Comparison of ENCODE assay signal across 19 cellular contexts in genomic region chr14:104898870-104899510, GRCh38. TPM values are rescaled to one million over a fixed set of nuclear protein-coding genes. Genes with fewer than 3 reads are reported as not detected.
DNase-seq lines count a peak whose midpoint lies in the region; ATAC-seq and TF ChIP-seq lines count a peak whose summit lies in the region.
"Had no signal": no experiment of that assay in that cellular context is flagged by ENCODE, and none has a peak within 500 bp of the region (broad histone marks: within the 10 kb centered on the region; RNA-seq: fewer than 3 reads in every experiment).

No MANE protein-coding gene starts in this region.

- H3K9me3 Mint-ChIP-seq in H9 (no peaks in the 10 kb centered on the region), nephron progenitor cell (peaks cover 10% of the 10 kb centered on the region)
- H3K9me3 Mint-ChIP-seq: CD8-positive, alpha-beta T cell had no signal

- H3K36me3 Mint-ChIP-seq in H9 (ENCODE audit: insufficient read depth in 1 of 3, low read depth in 3 of 3) = no peaks in the 10 kb centered on the region
- H3K36me3 Mint-ChIP-seq in nephron progenitor cell (ENCODE audit: low read depth) = no peaks in the 10 kb centered on the region
- H3K36me3 Mint-ChIP-seq: CD8-positive, alpha-beta T cell had no signal

- CTCF ChIA-PET in A673 (lab: Charles Lee) = interaction anchor here (0.6 kb wide), 1 partner anchor 472 kb away, joined by 5 read pairs; no protein-coding TSS in a partner anchor

- H4K91ac ChIP-seq in H9 (ENCODE audit: insufficient read length, low read depth, low read length) = no peak overlapping the region

- no peak overlapping the region for H2AK5ac ChIP-seq in H9 (ENCODE audit: insufficient read length, low read length)

- no peak overlapping the region for H4K5ac ChIP-seq in H9 (ENCODE audit: insufficient read length, low read depth, low read length)

- H3K27ac ChIP-seq in A673 (ENCODE audit: low read depth, low read length, poor library complexity, severe bottlenecking) (no peak overlapping the region), H9 (ENCODE audit: insufficient read length, low read depth, low read length) (no peak overlapping the region)

- no peaks in the 10 kb centered on the region for H3K36me3 ChIP-seq in A673 (ENCODE audit: insufficient read depth, low read length, poor library complexity, severe bottlenecking)
- H3K36me3 ChIP-seq: BE2C, MG63 had no signal

- WGBS in H9 (ENCODE audit: extremely low coverage, insufficient read length, low lambda C conversion rate) = no CpG with 5 or more reads among the region's 24 CpGs

- no peaks in the 10 kb centered on the region for H3K9me3 ChIP-seq in A673 (ENCODE audit: low read depth, low read length, poor library complexity, severe bottlenecking)
- no peaks in the 10 kb centered on the region for H3K9me3 ChIP-seq in H9 (ENCODE audit: control insufficient read depth, low read depth, low read length)
- H3K9me3 ChIP-seq: BE2C had no signal

- no peaks in the 10 kb centered on the region for H3K79me2 ChIP-seq in H9 (ENCODE audit: insufficient read depth, low read length)

- no peak overlapping the region for H3K4me3 Mint-ChIP-seq in H9
- no peak overlapping the region for H3K4me3 Mint-ChIP-seq in nephron progenitor cell
- H3K4me3 Mint-ChIP-seq: CD8-positive, alpha-beta T cell had no signal

- no peak overlapping the region for H2BK12ac ChIP-seq in H9 (ENCODE audit: insufficient read length, low read depth, low read length)

- TF ChIP-seq CTCF in A673 (conservative IDR thresholded peaks at IDR 0.05; ENCODE audit: low read depth, low read length) (no peak), H9 (conservative IDR thresholded peaks at IDR 0.05) (no peak), fibroblast of mammary gland (conservative IDR thresholded peaks at IDR 0.05; ENCODE audit: control insufficient read depth, insufficient read depth, low read depth, low read length) (no peak), nephron progenitor cell (IDR thresholded peaks at IDR 0.05) (no peak)

- no TSS peak for BruUV-seq in A673 (replicated peaks; lab: Mats Ljungman, UMichigan)

- peaks cover 0 to 4% of the 10 kb centered on the region in 2 experiments; a peak in 1 of 4 replicates for H3K4me1 Mint-ChIP-seq in H9
- peaks cover 13% of the 10 kb centered on the region for H3K4me1 Mint-ChIP-seq in nephron progenitor cell

- no peak overlapping the region for H4K8ac ChIP-seq in H9 (replicated peaks; ENCODE audit: insufficient read length, low read depth, low read length)

- H2BK120ac ChIP-seq in H9 (ENCODE audit: low read depth, low read length, poor library complexity, severe bottlenecking) = no peak overlapping the region

- H3K56ac ChIP-seq in H9 (ENCODE audit: insufficient read length, low read depth, low read length) = no peak overlapping the region

- H3K79me1 ChIP-seq in H9 (ENCODE audit: insufficient read depth, low read depth, low read length, poor library complexity, severe bottlenecking) = no peaks in the 10 kb centered on the region

- H3K4me1 ChIP-seq in A673 (ENCODE audit: insufficient read depth, low read length, poor library complexity, severe bottlenecking) (no peaks in the 10 kb centered on the region), H9 (ENCODE audit: insufficient read depth, low read length) (no peaks in the 10 kb centered on the region)

- intact Hi-C loops in A673 (cut with micrococcal nuclease; ENCODE audit: unreplicated experiment) = no loop called here

- peaks cover 41% of the 10 kb centered on the region for H3K27me3 Mint-ChIP-seq in H9 (ENCODE audit: low read depth)
- peaks cover 45% of the 10 kb centered on the region for H3K27me3 Mint-ChIP-seq in nephron progenitor cell (ENCODE audit: low read depth, poor library complexity)

- no peak overlapping the region for H2BK5ac ChIP-seq in H9 (ENCODE audit: insufficient read length, low read length)

- H3K14ac ChIP-seq in H9 (ENCODE audit: insufficient read depth, low read length) = no peak overlapping the region

- no peaks in the 10 kb centered on the region for H4K20me1 ChIP-seq in H9 (ENCODE audit: control insufficient read depth, insufficient read depth, insufficient read length)

- no peak overlapping the region for H2BK20ac ChIP-seq in H9 (ENCODE audit: low read depth, low read length, poor library complexity, severe bottlenecking)

- POLR2A ChIA-PET in A673 (lab: Charles Lee; ENCODE audit: low non-redundant PET) = no interaction called here

- no peaks in the 10 kb centered on the region for H3K27me3 ChIP-seq in A673 (replicated peaks; ENCODE audit: insufficient read depth, low read depth, low read length, poor library complexity)
- H3K27me3 ChIP-seq in H9 (ENCODE audit: insufficient read depth, low read length) = no peaks in the 10 kb centered on the region
- H3K27me3 ChIP-seq: MG63 had no signal

- H3K23me2 ChIP-seq in H9 (ENCODE audit: insufficient read length, low read depth, low read length, poor library complexity, severe bottlenecking) = no peaks in the 10 kb centered on the region

- H3K27ac Mint-ChIP-seq in H9 = no peak overlapping the region
- H3K27ac Mint-ChIP-seq in nephron progenitor cell = no peak overlapping the region
- H3K27ac Mint-ChIP-seq: CD8-positive, alpha-beta T cell had no signal

- H3T11ph ChIP-seq in H9 (ENCODE audit: low read length) = no peak overlapping the region

- no peak overlapping the region for H3K4ac ChIP-seq in H9 (ENCODE audit: low read depth, low read length)

- H2AFZ ChIP-seq in H9 (ENCODE audit: low read length) = no peak overlapping the region

- ATAC-seq in GM21526 (IDR thresholded peaks at IDR 0.05; ENCODE audit: low FRiP score, unreplicated experiment) (no peak), GM19395 (IDR thresholded peaks at IDR 0.05; ENCODE audit: unreplicated experiment) (no peak)
- ATAC-seq: CD8-positive, alpha-beta T cell had no signal

- no peak overlapping the region for H3K4me2 ChIP-seq in H9 (ENCODE audit: insufficient read depth, insufficient read length, low read length)

- no peak overlapping the region for H3K4me3 ChIP-seq in A673 (ENCODE audit: low read depth, low read length, poor library complexity, severe bottlenecking)
- H3K4me3 ChIP-seq in fibroblast of mammary gland (ENCODE audit: control insufficient read depth, low read depth, low read length) = no peak overlapping the region
- H3K4me3 ChIP-seq: MG63 had no signal

- H3K23ac ChIP-seq in H9 (ENCODE audit: insufficient read length, low read depth, low read length) = no peak overlapping the region

- no peak overlapping the region for H3K9ac ChIP-seq in H9 (ENCODE audit: extremely low read depth, insufficient read length, low read length)

- H3K18ac ChIP-seq in H9 (ENCODE audit: insufficient read length, low read depth, low read length) = no peak overlapping the region

- DNase-seq in A673 (ENCODE audit: low spot score) (peak; percentile 33), H9 (peak; percentile 30), fibroblast of mammary gland (ENCODE audit: low read depth) (peak; percentile 31), nephron progenitor cell (peak; percentile 28), cerebellar nuclear complex (lab: John Stamatoyannopoulos, UW) (no peak), NCI-H510A (lab: John Stamatoyannopoulos, UW) (no peak)
- DNase-seq: BE2C; CD8-positive, alpha-beta T cell; DND-41; GF-D8; KG1; MG63; NCI-H1092 treated with DMSO at 0.1 percent for 48 hours; NCI-H1694; NCI-H2107; NCI-H748 treated with DMSO at 0.1 percent for 48 hours had no signal

- no peak overlapping the region for H2BK15ac ChIP-seq in H9 (ENCODE audit: low read depth, low read length)

RNA-seq across cellular contexts. Expression of gene PLD4, which starts 25.7 kb away (rescaled TPM):
- not detected in 2 replicates for total RNA-seq in A673 (2021)
- total RNA-seq in H9 (2021) = not detected in 2 replicates
- total RNA-seq: H1 had no signal

RNA-seq across cellular contexts. Expression of gene CEP170B, which starts 33.9 kb away (rescaled TPM):
- total RNA-seq in A673 (2021) = 20.8 and 22.6 TPM in 2 replicates
- 28.5 and 28.8 TPM in 2 replicates for total RNA-seq in H9 (2021)

Comparison
In these comparisons a context has a peak if more than half of its experiments do, and no peak if none do; other contexts are left out.
1. DNase-seq: peak in A673 (single experiment), H9 (single experiment), fibroblast of mammary gland (single experiment) and nephron progenitor cell (single experiment); none in cerebellar nuclear complex (0 of 2) and NCI-H510A (single experiment).